ENCODE assay signal across 7 cellular contexts in genomic region chr7:130901209-130901783, GRCh38.
A peak's percentile ranks its signal among the peaks of the same experiment; 100 is the strongest.
DNase-seq lines count a peak whose midpoint lies in the region; ATAC-seq, FAIRE-seq and TF ChIP-seq lines count a peak whose summit lies in the region.

No MANE protein-coding gene starts in this region.

- ATAC-seq in pancreas = peak; percentile 21 to 54 (median 35)
- no peak for ATAC-seq in GM21381 (IDR thresholded peaks at IDR 0.05; ENCODE audit: unreplicated experiment)
- no peak for ATAC-seq in GM18868 (IDR thresholded peaks at IDR 0.05; ENCODE audit: unreplicated experiment)

- CTCF ChIA-PET in activated CD4-positive, alpha-beta memory T cell treated with anti-CD3 and anti-CD28 coated beads for 36 hours (lab: Charles Lee) = no interaction called here

- intact Hi-C loops in activated CD4-positive, alpha-beta memory T cell treated with anti-CD3 and anti-CD28 coated beads for 36 hours (cut with micrococcal nuclease) = no loop called here
- intact Hi-C loops in pancreas (cut with DNase I) = no loop called here

- 32 to 37% methylated on average over 17 of the region's 17 CpGs for WGBS in pancreas, 2 donors

- peaks cover 95% of the 10 kb centered on the region for H3K36me3 Mint-ChIP-seq in activated CD4-positive, alpha-beta memory T cell treated with anti-CD3 and anti-CD28 coated beads for 36 hours

- no peaks in the 10 kb centered on the region for H3K9me3 ChIP-seq in pancreas

- H3K36me3 ChIP-seq in pancreas = no peaks in the 10 kb centered on the region

- POLR2A ChIA-PET in activated CD4-positive, alpha-beta memory T cell treated with anti-CD3 and anti-CD28 coated beads for 36 hours (lab: Charles Lee) = no interaction called here

- H3K27me3 ChIP-seq in pancreas = no peaks in the 10 kb centered on the region

- no peak for FAIRE-seq in pancreas (lab: Jason Lieb, UNC)

- H3K27me3 Mint-ChIP-seq in activated CD4-positive, alpha-beta memory T cell treated with anti-CD3 and anti-CD28 coated beads for 36 hours = peaks cover 6% of the 10 kb centered on the region

- TF ChIP-seq CTCF in foreskin fibroblast (IDR thresholded peaks at IDR 0.05; ENCODE audit: low read depth, low read length) (no peak), pancreas (IDR thresholded peaks at IDR 0.05) (no peak)

- H3K9me3 Mint-ChIP-seq in activated CD4-positive, alpha-beta memory T cell treated with anti-CD3 and anti-CD28 coated beads for 36 hours = no peaks in the 10 kb centered on the region

- peaks cover 99% of the 10 kb centered on the region for H3K4me1 Mint-ChIP-seq in activated CD4-positive, alpha-beta memory T cell treated with anti-CD3 and anti-CD28 coated beads for 36 hours (ENCODE audit: low read depth)

- H3K4me1 ChIP-seq in pancreas = peaks cover 15 to 67% (median 27%) of the 10 kb centered on the region in 3 donors

- H3K4me3 Mint-ChIP-seq in activated CD4-positive, alpha-beta memory T cell treated with anti-CD3 and anti-CD28 coated beads for 36 hours = peak overlapping the region; percentile 45

- peak overlapping the region; percentile 89 for H3K27ac Mint-ChIP-seq in activated CD4-positive, alpha-beta memory T cell treated with anti-CD3 and anti-CD28 coated beads for 36 hours

- H3K4me3 ChIP-seq in foreskin fibroblast (ENCODE audit: low read depth in 1 of 2, low read length in 2 of 2) (peak overlapping the region in 1 of 2 donors; percentile 9), pancreas (no peak overlapping the region)

- peak; percentile 88 for DNase-seq in HCEC 1CT
- DNase-seq in activated CD4-positive, alpha-beta memory T cell treated with anti-CD3 and anti-CD28 coated beads for 36 hours = peak; percentile 59
- DNase-seq in foreskin fibroblast = peak; percentile 94
- DNase-seq in pancreas = peak in 4 of 6 donors; percentile 53 to 82 (median 60)
- DNase-seq in NCI-H2196 (lab: John Stamatoyannopoulos, UW; ENCODE audit: unreplicated experiment) = no peak

- H3K27ac ChIP-seq in pancreas = peak overlapping the region in 3 of 4 donors; percentile 38 to 81 (median 77)

Comparison
In these comparisons a context has a peak if more than half of its experiments do, and no peak if none do; other contexts are left out.
1. ATAC-seq: peak in pancreas (4 of 4); none in GM21381 (single experiment) and GM18868 (single experiment).